Comparison of ENCODE assay signal across 1 cellular context in the genomic region with DNA sequence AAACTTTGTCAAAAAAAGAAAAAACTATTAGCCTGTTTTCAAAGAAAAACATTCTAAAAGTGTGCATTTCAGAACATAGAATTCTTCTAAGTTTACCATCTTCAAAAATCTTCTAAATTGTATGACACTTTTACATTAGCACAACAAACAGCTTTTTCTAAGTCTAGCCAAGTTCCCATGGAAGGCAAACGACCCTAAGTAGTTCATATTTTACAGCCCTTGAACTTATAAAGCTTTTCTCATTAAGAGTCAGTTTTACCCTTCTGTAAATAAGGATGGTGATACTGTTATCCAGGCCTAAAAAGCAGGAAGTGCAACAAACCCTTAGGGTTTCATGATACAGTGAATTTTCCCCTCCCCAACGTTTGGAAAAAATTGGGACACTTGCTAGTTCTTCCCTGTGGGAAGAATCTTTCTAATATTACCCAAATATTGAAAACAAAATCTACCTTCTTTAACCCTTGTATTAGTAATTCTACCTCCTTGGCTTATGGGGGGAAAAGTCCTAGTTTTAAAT.
TF ChIP-seq lines count a peak whose summit lies in the region.

No MANE protein-coding gene starts in this region.

TF ChIP-seq in GM23338, 12 proteins besides CTCF, POLR2A, EP300 and RAD21 (continued from another document):
- TF ChIP-seq, protein P1, sequence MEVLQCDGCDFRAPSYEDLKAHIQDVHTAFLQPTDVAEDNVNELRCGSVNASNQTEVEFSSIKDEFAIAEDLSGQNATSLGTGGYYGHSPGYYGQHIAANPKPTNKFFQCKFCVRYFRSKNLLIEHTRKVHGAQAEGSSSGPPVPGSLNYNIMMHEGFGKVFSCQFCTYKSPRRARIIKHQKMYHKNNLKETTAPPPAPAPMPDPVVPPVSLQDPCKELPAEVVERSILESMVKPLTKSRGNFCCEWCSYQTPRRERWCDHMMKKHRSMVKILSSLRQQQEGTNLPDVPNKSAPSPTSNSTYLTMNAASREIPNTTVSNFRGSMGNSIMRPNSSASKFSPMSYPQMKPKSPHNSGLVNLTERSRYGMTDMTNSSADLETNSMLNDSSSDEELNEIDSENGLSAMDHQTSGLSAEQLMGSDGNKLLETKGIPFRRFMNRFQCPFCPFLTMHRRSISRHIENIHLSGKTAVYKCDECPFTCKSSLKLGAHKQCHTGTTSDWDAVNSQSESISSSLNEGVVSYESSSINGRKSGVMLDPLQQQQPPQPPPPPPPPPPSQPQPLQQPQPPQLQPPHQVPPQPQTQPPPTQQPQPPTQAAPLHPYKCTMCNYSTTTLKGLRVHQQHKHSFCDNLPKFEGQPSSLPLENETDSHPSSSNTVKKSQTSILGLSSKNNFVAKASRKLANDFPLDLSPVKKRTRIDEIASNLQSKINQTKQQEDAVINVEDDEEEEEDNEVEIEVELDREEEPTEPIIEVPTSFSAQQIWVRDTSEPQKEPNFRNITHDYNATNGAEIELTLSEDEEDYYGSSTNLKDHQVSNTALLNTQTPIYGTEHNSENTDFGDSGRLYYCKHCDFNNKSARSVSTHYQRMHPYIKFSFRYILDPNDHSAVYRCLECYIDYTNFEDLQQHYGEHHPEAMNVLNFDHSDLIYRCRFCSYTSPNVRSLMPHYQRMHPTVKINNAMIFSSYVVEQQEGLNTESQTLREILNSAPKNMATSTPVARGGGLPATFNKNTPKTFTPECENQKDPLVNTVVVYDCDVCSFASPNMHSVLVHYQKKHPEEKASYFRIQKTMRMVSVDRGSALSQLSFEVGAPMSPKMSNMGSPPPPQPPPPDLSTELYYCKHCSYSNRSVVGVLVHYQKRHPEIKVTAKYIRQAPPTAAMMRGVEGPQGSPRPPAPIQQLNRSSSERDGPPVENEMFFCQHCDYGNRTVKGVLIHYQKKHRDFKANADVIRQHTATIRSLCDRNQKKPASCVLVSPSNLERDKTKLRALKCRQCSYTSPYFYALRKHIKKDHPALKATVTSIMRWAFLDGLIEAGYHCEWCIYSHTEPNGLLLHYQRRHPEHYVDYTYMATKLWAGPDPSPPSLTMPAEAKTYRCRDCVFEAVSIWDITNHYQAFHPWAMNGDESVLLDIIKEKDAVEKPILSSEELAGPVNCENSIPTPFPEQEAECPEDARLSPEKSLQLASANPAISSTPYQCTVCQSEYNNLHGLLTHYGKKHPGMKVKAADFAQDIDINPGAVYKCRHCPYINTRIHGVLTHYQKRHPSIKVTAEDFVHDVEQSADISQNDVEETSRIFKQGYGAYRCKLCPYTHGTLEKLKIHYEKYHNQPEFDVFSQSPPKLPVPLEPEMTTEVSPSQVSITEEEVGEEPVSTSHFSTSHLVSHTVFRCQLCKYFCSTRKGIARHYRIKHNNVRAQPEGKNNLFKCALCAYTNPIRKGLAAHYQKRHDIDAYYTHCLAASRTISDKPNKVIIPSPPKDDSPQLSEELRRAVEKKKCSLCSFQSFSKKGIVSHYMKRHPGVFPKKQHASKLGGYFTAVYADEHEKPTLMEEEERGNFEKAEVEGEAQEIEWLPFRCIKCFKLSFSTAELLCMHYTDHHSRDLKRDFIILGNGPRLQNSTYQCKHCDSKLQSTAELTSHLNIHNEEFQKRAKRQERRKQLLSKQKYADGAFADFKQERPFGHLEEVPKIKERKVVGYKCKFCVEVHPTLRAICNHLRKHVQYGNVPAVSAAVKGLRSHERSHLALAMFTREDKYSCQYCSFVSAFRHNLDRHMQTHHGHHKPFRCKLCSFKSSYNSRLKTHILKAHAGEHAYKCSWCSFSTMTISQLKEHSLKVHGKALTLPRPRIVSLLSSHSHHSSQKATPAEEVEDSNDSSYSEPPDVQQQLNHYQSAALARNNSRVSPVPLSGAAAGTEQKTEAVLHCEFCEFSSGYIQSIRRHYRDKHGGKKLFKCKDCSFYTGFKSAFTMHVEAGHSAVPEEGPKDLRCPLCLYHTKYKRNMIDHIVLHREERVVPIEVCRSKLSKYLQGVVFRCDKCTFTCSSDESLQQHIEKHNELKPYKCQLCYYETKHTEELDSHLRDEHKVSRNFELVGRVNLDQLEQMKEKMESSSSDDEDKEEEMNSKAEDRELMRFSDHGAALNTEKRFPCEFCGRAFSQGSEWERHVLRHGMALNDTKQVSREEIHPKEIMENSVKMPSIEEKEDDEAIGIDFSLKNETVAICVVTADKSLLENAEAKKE (CRISPR knock-in tag; IDR thresholded peaks at IDR 0.05): no peak
- TF ChIP-seq, protein P2, sequence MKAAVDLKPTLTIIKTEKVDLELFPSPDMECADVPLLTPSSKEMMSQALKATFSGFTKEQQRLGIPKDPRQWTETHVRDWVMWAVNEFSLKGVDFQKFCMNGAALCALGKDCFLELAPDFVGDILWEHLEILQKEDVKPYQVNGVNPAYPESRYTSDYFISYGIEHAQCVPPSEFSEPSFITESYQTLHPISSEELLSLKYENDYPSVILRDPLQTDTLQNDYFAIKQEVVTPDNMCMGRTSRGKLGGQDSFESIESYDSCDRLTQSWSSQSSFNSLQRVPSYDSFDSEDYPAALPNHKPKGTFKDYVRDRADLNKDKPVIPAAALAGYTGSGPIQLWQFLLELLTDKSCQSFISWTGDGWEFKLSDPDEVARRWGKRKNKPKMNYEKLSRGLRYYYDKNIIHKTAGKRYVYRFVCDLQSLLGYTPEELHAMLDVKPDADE (IDR thresholded peaks at IDR 0.05): no peak
- TF ChIP-seq, protein P3, sequence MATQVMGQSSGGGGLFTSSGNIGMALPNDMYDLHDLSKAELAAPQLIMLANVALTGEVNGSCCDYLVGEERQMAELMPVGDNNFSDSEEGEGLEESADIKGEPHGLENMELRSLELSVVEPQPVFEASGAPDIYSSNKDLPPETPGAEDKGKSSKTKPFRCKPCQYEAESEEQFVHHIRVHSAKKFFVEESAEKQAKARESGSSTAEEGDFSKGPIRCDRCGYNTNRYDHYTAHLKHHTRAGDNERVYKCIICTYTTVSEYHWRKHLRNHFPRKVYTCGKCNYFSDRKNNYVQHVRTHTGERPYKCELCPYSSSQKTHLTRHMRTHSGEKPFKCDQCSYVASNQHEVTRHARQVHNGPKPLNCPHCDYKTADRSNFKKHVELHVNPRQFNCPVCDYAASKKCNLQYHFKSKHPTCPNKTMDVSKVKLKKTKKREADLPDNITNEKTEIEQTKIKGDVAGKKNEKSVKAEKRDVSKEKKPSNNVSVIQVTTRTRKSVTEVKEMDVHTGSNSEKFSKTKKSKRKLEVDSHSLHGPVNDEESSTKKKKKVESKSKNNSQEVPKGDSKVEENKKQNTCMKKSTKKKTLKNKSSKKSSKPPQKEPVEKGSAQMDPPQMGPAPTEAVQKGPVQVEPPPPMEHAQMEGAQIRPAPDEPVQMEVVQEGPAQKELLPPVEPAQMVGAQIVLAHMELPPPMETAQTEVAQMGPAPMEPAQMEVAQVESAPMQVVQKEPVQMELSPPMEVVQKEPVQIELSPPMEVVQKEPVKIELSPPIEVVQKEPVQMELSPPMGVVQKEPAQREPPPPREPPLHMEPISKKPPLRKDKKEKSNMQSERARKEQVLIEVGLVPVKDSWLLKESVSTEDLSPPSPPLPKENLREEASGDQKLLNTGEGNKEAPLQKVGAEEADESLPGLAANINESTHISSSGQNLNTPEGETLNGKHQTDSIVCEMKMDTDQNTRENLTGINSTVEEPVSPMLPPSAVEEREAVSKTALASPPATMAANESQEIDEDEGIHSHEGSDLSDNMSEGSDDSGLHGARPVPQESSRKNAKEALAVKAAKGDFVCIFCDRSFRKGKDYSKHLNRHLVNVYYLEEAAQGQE (IDR thresholded peaks at IDR 0.05; ENCODE audit: unreplicated experiment): no peak
- TF ChIP-seq EZH2 (IDR thresholded peaks at IDR 0.05; ENCODE audit: low read depth, unreplicated experiment) (no peak), POLR2AphosphoS5 (IDR thresholded peaks at IDR 0.05; ENCODE audit: low read depth) (no peak)
